8 cellular contexts compared by ENCODE assay signal in the genomic region with DNA sequence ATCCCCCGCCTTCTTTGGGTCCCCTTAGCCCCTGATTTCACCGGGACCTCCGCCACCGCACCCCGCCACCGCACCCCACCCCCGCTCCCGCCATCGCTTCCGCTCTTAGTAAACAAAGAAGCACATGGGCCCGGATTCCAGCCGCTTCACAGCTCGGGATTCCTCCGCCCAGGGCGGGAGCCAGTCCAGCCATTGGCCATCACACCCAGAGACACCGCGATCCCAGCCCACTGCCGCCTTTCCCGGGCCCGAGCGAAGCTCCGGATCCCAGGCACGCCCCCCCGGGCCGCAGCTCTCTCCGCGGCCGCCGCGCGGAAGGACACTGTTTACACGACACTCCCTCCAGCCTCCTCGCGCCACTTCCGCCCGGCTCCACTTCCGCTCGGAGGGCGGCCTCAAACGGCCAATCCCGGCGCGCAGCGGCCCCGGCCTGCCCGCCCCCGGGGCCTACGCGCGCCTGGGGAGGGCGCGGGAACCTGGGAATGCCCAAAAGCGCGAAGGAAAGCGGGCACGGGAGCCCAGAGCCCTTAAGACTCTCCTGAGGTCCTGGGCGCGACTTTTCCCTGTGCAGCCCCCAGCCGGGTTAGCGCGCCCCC. TPM values are rescaled to one million over a fixed set of nuclear protein-coding genes. Genes with fewer than 3 reads are reported as not detected.
DNase-seq lines count a peak whose midpoint lies in the region; ATAC-seq and TF ChIP-seq lines count a peak whose summit lies in the region.

No MANE protein-coding gene starts in this region.

- peak; percentile 67 for ATAC-seq in GM18907 (IDR thresholded peaks at IDR 0.05; ENCODE audit: unreplicated experiment)
- peak; percentile 52 for ATAC-seq in HG03139 (IDR thresholded peaks at IDR 0.05; ENCODE audit: unreplicated experiment)

- POLR2A ChIA-PET in AG04450 (lab: Yijun Ruan, JAX): interaction anchor here (0.6 to 4.8 kb wide), 9 partner anchors 12 to 328 kb away, joined by 3 to 67 read pairs (median 5); partner anchors contain the start of genes COPS6, MBLAC1 and ZCWPW1

- peaks cover 2% of the 10 kb centered on the region; the same call in 1 of the 2 replicates for H3K9me3 ChIP-seq in AG04450 (ENCODE audit: control insufficient read depth, insufficient read depth, low read length)

- DNase-seq in AG04450 (ENCODE audit: low read depth, low spot score) (peak; percentile 97), NCI-H2196 treated with DMSO at 0.1 percent for 48 hours (lab: John Stamatoyannopoulos, UW; ENCODE audit: unreplicated experiment) (peak; percentile 91), caudate nucleus (lab: John Stamatoyannopoulos, UW) (peak in 60 of 61 donors; percentile 38 to 91 (median 83)), iris pigment epithelial cell (ENCODE audit: low read depth) (peak; percentile 99), smooth muscle cell of the brain vasculature (ENCODE audit: low read depth, low spot score) (peak; percentile 92)
- DNase-seq in activated CD4-positive, CD25-positive, alpha-beta regulatory T cell (lab: John Stamatoyannopoulos, UW): peak; percentile 75 to 84 (median 80)

- CTCF ChIA-PET in AG04450 (lab: Charles Lee): interaction anchor here (1.3 to 2.4 kb wide), 3 partner anchors 18 to 187 kb away, joined by 3 to 13 read pairs (median 5); no protein-coding TSS in a partner anchor

- H3K27ac ChIP-seq in AG04450 (ENCODE audit: low read depth, low read length): peak overlapping the region; percentile 65
- peak overlapping the region; percentile 78 for H3K27ac ChIP-seq in caudate nucleus (ENCODE audit: low read depth, low read length)

- no peak for TF ChIP-seq CTCF in AG04450 (IDR thresholded peaks at IDR 0.05; ENCODE audit: low read depth, low read length)

- H3K4me3 ChIP-seq in AG04450 (ENCODE audit: low read depth, low read length): peak overlapping the region; percentile 77

- no peaks in the 10 kb centered on the region for H3K27me3 ChIP-seq in AG04450 (ENCODE audit: control insufficient read depth, insufficient read depth, low read length)

RNA-seq across cellular contexts. Expression of gene MCM7, which starts 0.7 kb away (rescaled TPM):
- polyA plus RNA-seq in AG04450 (2011; rRNA removed): 39.5 and 44.2 TPM in 2 replicates
- polyA minus RNA-seq in AG04450 (2011; rRNA and poly(A)+ RNA removed): 56.9 and 63.1 TPM in 2 replicates

RNA-seq across cellular contexts. Expression of gene AP4M1, which starts 0.9 kb away (rescaled TPM):
- polyA plus RNA-seq in AG04450 (2011; rRNA removed): 25.4 and 26.1 TPM in 2 replicates
- 31.1 and 42.8 TPM in 2 replicates for polyA minus RNA-seq in AG04450 (2011; rRNA and poly(A)+ RNA removed)

RNA-seq across cellular contexts. Expression of gene COPS6, which starts 11.7 kb away (rescaled TPM):
- 265 and 308 TPM in 2 replicates for polyA plus RNA-seq in AG04450 (2011; rRNA removed)
- 231 and 316 TPM in 2 replicates for polyA minus RNA-seq in AG04450 (2011; rRNA and poly(A)+ RNA removed)

RNA-seq across cellular contexts. Expression of gene TAF6, which starts 18.6 kb away (rescaled TPM):
- 28.2 and 31.2 TPM in 2 replicates for polyA plus RNA-seq in AG04450 (2011; rRNA removed)
- polyA minus RNA-seq in AG04450 (2011; rRNA and poly(A)+ RNA removed): 36.5 and 42.4 TPM in 2 replicates

RNA-seq across cellular contexts. Expression of gene CNPY4, which starts 18.9 kb away (rescaled TPM):
- polyA plus RNA-seq in AG04450 (2011; rRNA removed): 26.3 and 29.7 TPM in 2 replicates
- polyA minus RNA-seq in AG04450 (2011; rRNA and poly(A)+ RNA removed): 11.5 and 16.5 TPM in 2 replicates

Comparison
In these comparisons a context has a peak if more than half of its experiments do, and no peak if none do; other contexts are left out.
1. Peak in every context shown above with its lines: DNase-seq, ATAC-seq, H3K4me3 ChIP-seq and H3K27ac ChIP-seq.